In the genomic region with DNA sequence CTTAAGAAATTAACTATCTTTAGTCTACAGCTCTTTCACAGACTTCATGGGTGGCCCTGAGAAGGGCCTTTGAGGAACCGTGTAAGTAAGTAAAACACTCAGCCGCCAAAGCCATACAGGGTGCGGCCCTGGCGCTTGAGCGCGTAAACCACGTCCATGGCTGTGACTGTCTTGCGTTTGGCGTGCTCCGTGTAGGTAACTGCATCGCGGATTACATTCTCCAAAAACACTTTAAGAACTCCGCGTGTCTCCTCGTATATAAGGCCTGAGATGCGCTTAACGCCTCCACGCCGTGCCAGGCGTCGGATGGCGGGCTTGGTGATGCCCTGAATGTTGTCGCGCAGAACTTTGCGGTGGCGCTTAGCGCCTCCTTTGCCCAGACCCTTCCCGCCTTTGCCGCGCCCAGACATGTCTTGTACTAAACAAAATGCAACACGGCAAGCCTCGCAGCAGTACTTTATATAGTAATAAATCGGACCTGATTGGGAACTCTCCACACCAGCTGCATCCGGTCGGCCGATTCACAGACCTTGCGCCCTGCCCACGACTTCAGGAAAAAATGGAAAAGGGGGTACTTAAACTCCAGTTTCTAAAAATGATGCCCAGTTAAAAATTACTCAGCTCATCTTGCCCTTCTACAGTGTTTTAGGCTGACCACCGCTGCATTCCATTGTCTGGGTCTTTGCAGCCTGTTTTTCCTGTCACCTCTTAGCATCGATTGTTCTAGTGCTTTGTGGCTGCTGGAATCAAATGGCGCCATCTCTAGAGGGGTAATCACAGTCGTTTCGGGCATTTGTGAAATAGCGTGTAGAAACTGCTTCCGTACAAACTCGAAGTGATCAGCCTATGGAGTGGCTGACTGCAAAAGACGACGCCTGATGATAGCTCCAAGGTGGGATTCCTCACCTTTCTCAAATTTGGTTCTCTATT, we compare ENCODE assay signal across 8 cellular contexts. TPM values are rescaled to one million over a fixed set of nuclear protein-coding genes. Genes with fewer than 3 reads are reported as not detected.
DNase-seq lines count a peak whose midpoint lies in the region; ATAC-seq, FAIRE-seq and TF ChIP-seq lines count a peak whose summit lies in the region.

No MANE protein-coding gene starts in this region.

- intact Hi-C loops in left cardiac atrium (cut with DNase I): no loop called here

- H3K27me3 ChIP-seq in SJCRH30: no peaks in the 10 kb centered on the region

- peak; percentile 79 for DNase-seq in HTR-8/SVneo (ENCODE audit: insufficient read length, low spot score)
- peak; percentile 80 to 86 for DNase-seq in SJCRH30
- peak; percentile 78 for DNase-seq in activated naive CD8-positive, alpha-beta T cell treated with anti-CD3 and anti-CD28 coated beads for 36 hours
- peak; percentile 47 for DNase-seq in left cardiac atrium
- no peak for DNase-seq in retinal pigment epithelial cell (ENCODE audit: low read depth)
- DNase-seq in GM20000 (ENCODE audit: low spot score): no peak

- peaks cover 34% of the 10 kb centered on the region for H3K4me1 Mint-ChIP-seq in activated naive CD8-positive, alpha-beta T cell treated with anti-CD3 and anti-CD28 coated beads for 36 hours

- peak overlapping the region; percentile 97 for H3K27ac Mint-ChIP-seq in activated naive CD8-positive, alpha-beta T cell treated with anti-CD3 and anti-CD28 coated beads for 36 hours

- peak overlapping the region; percentile 83 for H3K4me3 Mint-ChIP-seq in activated naive CD8-positive, alpha-beta T cell treated with anti-CD3 and anti-CD28 coated beads for 36 hours

- H3K9me3 ChIP-seq in SJCRH30 (replicated peaks): no peaks in the 10 kb centered on the region

- H3K4me1 ChIP-seq in SJCRH30: no peaks in the 10 kb centered on the region

- FAIRE-seq in HTR-8/SVneo (lab: Jason Lieb, UNC): no peak

- peaks cover 5% of the 10 kb centered on the region for H3K36me3 Mint-ChIP-seq in activated naive CD8-positive, alpha-beta T cell treated with anti-CD3 and anti-CD28 coated beads for 36 hours

- H3K36me3 ChIP-seq in SJCRH30: no peaks in the 10 kb centered on the region

- H3K27ac ChIP-seq in SJCRH30: peak overlapping the region; percentile 97

- no peak for TF ChIP-seq CTCF in retinal pigment epithelial cell (conservative IDR thresholded peaks at IDR 0.05; ENCODE audit: low read depth, low read length)
- TF ChIP-seq CTCF in GM20000 (IDR thresholded peaks at IDR 0.05; ENCODE audit: extremely low read depth, missing control alignments): no peak

- H3K4me3 ChIP-seq in SJCRH30 (peak overlapping the region; percentile 59), retinal pigment epithelial cell (ENCODE audit: low read length) (peak overlapping the region; percentile 69)

- ATAC-seq in GM18508 (IDR thresholded peaks at IDR 0.05; ENCODE audit: insufficient read depth, unreplicated experiment) (peak; percentile 34), left cardiac atrium (peak; percentile 67 to 69), GM18858 (IDR thresholded peaks at IDR 0.05; ENCODE audit: unreplicated experiment) (no peak)

- peaks cover 15% of the 10 kb centered on the region for H3K27me3 Mint-ChIP-seq in activated naive CD8-positive, alpha-beta T cell treated with anti-CD3 and anti-CD28 coated beads for 36 hours

- H3K9me3 Mint-ChIP-seq in activated naive CD8-positive, alpha-beta T cell treated with anti-CD3 and anti-CD28 coated beads for 36 hours: peaks cover 4% of the 10 kb centered on the region

RNA-seq across cellular contexts. Expression of gene OR2B2, which starts 38.8 kb away (rescaled TPM):
- not detected in 2 replicates for total RNA-seq in SJCRH30 (2014; rRNA removed; shearing (Covaris generic))
- not detected for total RNA-seq in activated naive CD8-positive, alpha-beta T cell treated with anti-CD3 and anti-CD28 coated beads for 36 hours
- not detected for total RNA-seq in left cardiac atrium

Comparison
In these comparisons a context has a peak if more than half of its experiments do, and no peak if none do; other contexts are left out.
1. DNase-seq: peak in HTR-8/SVneo (single experiment), SJCRH30 (2 of 2), activated naive CD8-positive, alpha-beta T cell treated with anti-CD3 and anti-CD28 coated beads for 36 hours (single experiment) and left cardiac atrium (single experiment); none in retinal pigment epithelial cell (single experiment) and GM20000 (single experiment).